ENCODE assay signal across 15 cellular contexts in genomic region chr20:10309326-10309725, GRCh38.
A peak's percentile ranks its signal among the peaks of the same experiment; 100 is the strongest.
DNase-seq lines count a peak whose midpoint lies in the region; FAIRE-seq and TF ChIP-seq lines count a peak whose summit lies in the region.
"Had no signal": no experiment of that assay in that cellular context is flagged by ENCODE, and none has a peak within 500 bp of the region (broad histone marks: within the 10 kb centered on the region; RNA-seq: fewer than 3 reads in every experiment).

No MANE protein-coding gene starts in this region.

- no peak overlapping the region for H3K4me3 ChIP-seq in bronchial epithelial cell (ENCODE audit: low read depth, low read length)
- H3K4me3 ChIP-seq: coronary artery had no signal

- peak; percentile 54 for DNase-seq in COLO829 (ENCODE audit: low spot score)
- peak; percentile 52 for DNase-seq in NCI-H2171 (lab: John Stamatoyannopoulos, UW)
- DNase-seq in bronchial epithelial cell (ENCODE audit: low read depth): peak; percentile 84
- peak; percentile 25 to 84 for DNase-seq in lung microvascular endothelial cell (ENCODE audit: low read depth in 2 of 2)
- DNase-seq in NCI-H2227 treated with DMSO at 0.1 percent for 48 hours (lab: John Stamatoyannopoulos, UW): no peak
- no peak for DNase-seq in medulla oblongata (ENCODE audit: extremely low spot score)
- no peak for DNase-seq in NCI-H2196 treated with DMSO at 0.1 percent for 48 hours (lab: John Stamatoyannopoulos, UW; ENCODE audit: unreplicated experiment)
- no peak for DNase-seq in KBM-7
- DNase-seq: activated CD4-positive, alpha-beta T cell treated with anti-CD3 and anti-CD28 coated beads for 36 hours; activated gamma-delta T cell; Right ventricle myocardium superior; stimulated activated CD4-positive, alpha-beta T cell treated with anti-CD3 and anti-CD28 coated beads, Interleukin-1b, Interleukin-23, amount 100 ng/mL, for 48 hours; stimulated activated naive CD8-positive, alpha-beta T cell treated with anti-CD3 and anti-CD28 coated beads, Interleukin-15, Interleukin-2, amounts not matched to agents 100 U/mL and 50 U/mL, for 24 hours had no signal

- no peaks in the 10 kb centered on the region for H3K36me3 ChIP-seq in bronchial epithelial cell (ENCODE audit: control insufficient read depth, insufficient read depth, low read length)

- no peak for FAIRE-seq in bronchial epithelial cell (lab: Jason Lieb, UNC)
- FAIRE-seq: GM12892 had no signal

- no peaks in the 10 kb centered on the region for H3K27me3 ChIP-seq in bronchial epithelial cell (ENCODE audit: control insufficient read depth, insufficient read depth, low read length)

- TF ChIP-seq CTCF in bronchial epithelial cell (IDR thresholded peaks at IDR 0.05; ENCODE audit: insufficient read depth, low read length, severe bottlenecking): no peak

- in situ Hi-C loops in KBM-7 (cut with MboI; ENCODE audit: low pct_unique_long_range_greater_than_20kb, low sequenced_read_pairs): no loop called here

Comparison
In these comparisons a context has a peak if more than half of its experiments do, and no peak if none do; other contexts are left out.
1. DNase-seq: peak in COLO829 (single experiment), NCI-H2171 (single experiment), bronchial epithelial cell (single experiment) and lung microvascular endothelial cell (2 of 2); none in NCI-H2227 treated with DMSO at 0.1 percent for 48 hours (single experiment), medulla oblongata (single experiment), NCI-H2196 treated with DMSO at 0.1 percent for 48 hours (single experiment) and KBM-7 (single experiment).